In the genomic region with DNA sequence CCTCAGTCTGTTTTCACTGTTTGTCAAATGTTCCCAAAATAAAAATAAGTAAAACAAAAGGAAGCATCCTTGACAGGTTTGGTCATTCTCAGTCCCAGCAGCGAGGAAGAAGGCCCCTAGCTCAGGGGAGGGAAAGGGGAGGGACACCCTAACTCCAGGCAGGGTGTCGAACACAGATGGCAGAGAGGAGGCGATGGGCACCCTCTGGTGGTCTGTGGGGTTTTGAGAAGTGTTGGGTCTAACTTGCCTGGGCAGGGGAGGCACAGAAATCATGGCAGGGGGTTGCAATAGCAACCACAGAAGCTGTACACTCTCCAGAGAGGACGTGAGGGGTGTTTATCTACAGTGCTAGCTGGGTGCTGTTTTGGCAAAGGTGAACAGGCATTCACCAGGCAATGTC, we compare ENCODE assay signal across 11 cellular contexts.
DNase-seq lines count a peak whose midpoint lies in the region; ATAC-seq and TF ChIP-seq lines count a peak whose summit lies in the region.
"Had no signal": no experiment of that assay in that cellular context is flagged by ENCODE, and none has a peak within 500 bp of the region (broad histone marks: within the 10 kb centered on the region; RNA-seq: fewer than 3 reads in every experiment).

No MANE protein-coding gene starts in this region.

- H3K4me1 ChIP-seq in mesendoderm (ENCODE audit: control insufficient read depth, low read depth, low read length): no peaks in the 10 kb centered on the region
- H3K4me1 ChIP-seq: BLaER1 treated with 17β-estradiol and CSF1 and Interleukin-3, amounts not matched to agents 10 nM and 100 nM; esophagus squamous epithelium had no signal

- H3K36me3 Mint-ChIP-seq in CD4-positive, alpha-beta T cell (ENCODE audit: low read depth): no peaks in the 10 kb centered on the region

- H3K4me3 ChIP-seq in mesendoderm (ENCODE audit: low read length): no peak overlapping the region
- H3K4me3 ChIP-seq: BLaER1 treated with 17β-estradiol and CSF1 and Interleukin-3, amounts not matched to agents 10 nM and 100 nM; esophagus squamous epithelium had no signal

- H3K27me3 Mint-ChIP-seq in CD4-positive, alpha-beta T cell: peaks cover 16% of the 10 kb centered on the region

- CTCF ChIA-PET in CD4-positive, alpha-beta T cell (lab: Charles Lee): interaction anchor here (1.3 kb wide), 1 partner anchor 10 kb away, joined by 4 read pairs; no protein-coding TSS in a partner anchor

- no peak overlapping the region for H3K56ac ChIP-seq in mesendoderm (ENCODE audit: low read length)

- H3K9ac ChIP-seq in mesendoderm (ENCODE audit: low read length): no peak overlapping the region
- H3K9ac ChIP-seq: BLaER1 treated with 17β-estradiol and CSF1 and Interleukin-3, amounts not matched to agents 10 nM and 100 nM had no signal

- H3K4me1 Mint-ChIP-seq in CD4-positive, alpha-beta T cell (ENCODE audit: low read depth): no peaks in the 10 kb centered on the region

- H3K27ac Mint-ChIP-seq in CD4-positive, alpha-beta T cell: no peak overlapping the region

- no peaks in the 10 kb centered on the region for H3K9me3 ChIP-seq in CD4-positive, alpha-beta T cell (ENCODE audit: control insufficient read depth, low read length)
- H3K9me3 ChIP-seq: BLaER1 treated with 17β-estradiol and CSF1 and Interleukin-3, amounts not matched to agents 10 nM and 100 nM; esophagus squamous epithelium had no signal

- no CpG with 5 or more reads among the region's 4 CpGs for WGBS in mesendoderm (ENCODE audit: extremely low coverage, insufficient coverage, low lambda C conversion rate)

- H3K4me3 Mint-ChIP-seq in CD4-positive, alpha-beta T cell: no peak overlapping the region

- H3K79me2 ChIP-seq in mesendoderm (ENCODE audit: control insufficient read depth, insufficient read depth, low read length): no peaks in the 10 kb centered on the region

- TF ChIP-seq CTCF in CD4-positive, alpha-beta T cell (IDR thresholded peaks at IDR 0.05): no peak

- no peak overlapping the region for H3K23ac ChIP-seq in mesendoderm (ENCODE audit: low read length)

- H4K8ac ChIP-seq in mesendoderm (ENCODE audit: low read depth, low read length): no peak overlapping the region

- peak; percentile 34 for ATAC-seq in CD4-positive, alpha-beta T cell (ENCODE audit: poor library complexity)

- no peaks in the 10 kb centered on the region for H3K79me1 ChIP-seq in mesendoderm (ENCODE audit: low read length)

- H3K9me3 Mint-ChIP-seq in CD4-positive, alpha-beta T cell: no peaks in the 10 kb centered on the region

- no peak overlapping the region for H3K4ac ChIP-seq in mesendoderm (ENCODE audit: low read depth, low read length)

- H2BK5ac ChIP-seq in mesendoderm (ENCODE audit: low read length): no peak overlapping the region

- peak in 4 of 10 experiments; percentile 6 to 13 (median 11) for DNase-seq in CD4-positive, alpha-beta T cell
- peak; percentile 20 for DNase-seq in HuH-7 (ENCODE audit: low spot score)
- DNase-seq in activated T-cell treated with anti-CD3 and anti-CD28 coated beads, Interleukin-2, amount 50 U/mL, for 48 hours: peak; percentile 44
- DNase-seq in mesendoderm: peak; percentile 66
- no peak for DNase-seq in NCI-H146 (lab: John Stamatoyannopoulos, UW)
- no peak for DNase-seq in cortex of kidney (lab: John Stamatoyannopoulos, UW)
- DNase-seq in NOMO-1 treated with dmso at 0.1 percent for 144 hours (lab: John Stamatoyannopoulos, UW; ENCODE audit: unreplicated experiment): no peak
- DNase-seq in hypothalamus (lab: John Stamatoyannopoulos, UW): no peak
- DNase-seq: esophagus squamous epithelium, trophoblast cell had no signal

- H3K27ac ChIP-seq in CD4-positive, alpha-beta T cell (ENCODE audit: low read depth, low read length): no peak overlapping the region
- H3K27ac ChIP-seq in mesendoderm (ENCODE audit: low read depth, low read length): no peak overlapping the region
- H3K27ac ChIP-seq: BLaER1 treated with 17β-estradiol and CSF1 and Interleukin-3, amounts not matched to agents 10 nM and 100 nM; esophagus squamous epithelium had no signal

- intact Hi-C loops in CD4-positive, alpha-beta T cell (cut with DNase I, micrococcal nuclease): loop anchor here in 1 of 2 experiments (5.0 kb wide), 1 partner anchor 231 kb away; the partner anchor contains the start of gene SFRP2

- H4K5ac ChIP-seq in mesendoderm (ENCODE audit: low read length): no peak overlapping the region

- H3K18ac ChIP-seq in mesendoderm (ENCODE audit: low read length): no peak overlapping the region

- no peak overlapping the region for H2BK120ac ChIP-seq in mesendoderm (ENCODE audit: low read depth, low read length)

- no peak overlapping the region for H2BK15ac ChIP-seq in mesendoderm (replicated peaks; ENCODE audit: low read depth)

- no peaks in the 10 kb centered on the region for H3K36me3 ChIP-seq in mesendoderm (ENCODE audit: control insufficient read depth, insufficient read depth, low read length)
- H3K36me3 ChIP-seq: BLaER1 treated with 17β-estradiol and CSF1 and Interleukin-3, amounts not matched to agents 10 nM and 100 nM; esophagus squamous epithelium had no signal

- no peak overlapping the region for H2AK5ac ChIP-seq in mesendoderm (ENCODE audit: low read length)

- no peak overlapping the region for H3K4me2 ChIP-seq in mesendoderm (ENCODE audit: low read length)
- H3K4me2 ChIP-seq: BLaER1 treated with 17β-estradiol and CSF1 and Interleukin-3, amounts not matched to agents 10 nM and 100 nM had no signal

- H3K27me3 ChIP-seq in CD4-positive, alpha-beta T cell (ENCODE audit: control insufficient read depth, insufficient read depth, low read length): no peaks in the 10 kb centered on the region
- H3K27me3 ChIP-seq in mesendoderm (ENCODE audit: insufficient read depth, low read length, poor library complexity): no peaks in the 10 kb centered on the region
- H3K27me3 ChIP-seq: BLaER1 treated with 17β-estradiol and CSF1 and Interleukin-3, amounts not matched to agents 10 nM and 100 nM; esophagus squamous epithelium had no signal

- POLR2A ChIA-PET in CD4-positive, alpha-beta T cell (lab: Charles Lee): no interaction called here

Comparison
In these comparisons a context has a peak if more than half of its experiments do, and no peak if none do; other contexts are left out.
1. DNase-seq: peak in HuH-7 (single experiment), activated T-cell treated with anti-CD3 and anti-CD28 coated beads, Interleukin-2, amount 50 U/mL, for 48 hours (2 of 2) and mesendoderm (single experiment); none in NCI-H146 (single experiment), cortex of kidney (single experiment), NOMO-1 treated with dmso at 0.1 percent for 144 hours (single experiment) and hypothalamus (0 of 51).